18 cellular contexts compared by ENCODE assay signal in genomic region chr19:9645466-9645865, GRCh38. TPM values are rescaled to one million over a fixed set of nuclear protein-coding genes. Genes with fewer than 3 reads are reported as not detected.
DNase-seq lines count a peak whose midpoint lies in the region; ATAC-seq, FAIRE-seq and TF ChIP-seq lines count a peak whose summit lies in the region.
"Had no signal": no experiment of that assay in that cellular context is flagged by ENCODE, and none has a peak within 500 bp of the region (broad histone marks: within the 10 kb centered on the region; RNA-seq: fewer than 3 reads in every experiment).

No MANE protein-coding gene starts in this region.

- DNase-seq in activated T-cell treated with anti-CD3 and anti-CD28 coated beads, Interleukin-2, amount 50 U/mL, for 24 hours = no peak
- no peak for DNase-seq in activated T-cell treated with anti-CD3 and anti-CD28 coated beads, Interleukin-2, amount 50 U/mL, for 4 hours
- DNase-seq in NAMALWA (ENCODE audit: low spot score) (peak; percentile 16), K562 (ENCODE audit: extremely low read depth in 1 of 4, low spot score in 3 of 4) (peak in 2 of 4 experiments; percentile 24 to 25), upper lobe of left lung (no peak)
- DNase-seq in naive thymus-derived CD4-positive, alpha-beta T cell = no peak
- DNase-seq: ACHN, HCEC 1CT, NCI-H187, SHP77, stomach, upper lobe of right lung had no signal

- TF ChIP-seq EP300 in K562 (IDR thresholded peaks at IDR 0.05; ENCODE audit: low read length) (no peak), upper lobe of left lung (IDR thresholded peaks at IDR 0.05) (no peak)

- H3K27me3 Mint-ChIP-seq in activated T-cell treated with anti-CD3 and anti-CD28 coated beads, Interleukin-2, amount 50 U/mL, for 24 hours = no peaks in the 10 kb centered on the region
- no peaks in the 10 kb centered on the region for H3K27me3 Mint-ChIP-seq in activated T-cell treated with anti-CD3 and anti-CD28 coated beads, Interleukin-2, amount 50 U/mL, for 4 hours (ENCODE audit: low read depth)
- no peaks in the 10 kb centered on the region for H3K27me3 Mint-ChIP-seq in naive thymus-derived CD4-positive, alpha-beta T cell

- BruUV-seq in K562 (replicated peaks; lab: Mats Ljungman, UMichigan) = no TSS peak

- peaks cover 23% of the 10 kb centered on the region for H3K9me3 Mint-ChIP-seq in activated T-cell treated with anti-CD3 and anti-CD28 coated beads, Interleukin-2, amount 50 U/mL, for 24 hours
- peaks cover 12% of the 10 kb centered on the region for H3K9me3 Mint-ChIP-seq in activated T-cell treated with anti-CD3 and anti-CD28 coated beads, Interleukin-2, amount 50 U/mL, for 4 hours
- peaks cover 0 to 32% (median 14%) of the 10 kb centered on the region in 11 donors for H3K9me3 Mint-ChIP-seq in naive thymus-derived CD4-positive, alpha-beta T cell

- peaks cover 24% of the 10 kb centered on the region; the same call in 2 of the 3 replicates for H3K36me3 ChIP-seq in K562 (ENCODE audit: control insufficient read depth, insufficient read depth, low read length)
- peaks cover 0 to 17% (median 0%) of the 10 kb centered on the region in 3 experiments for H3K36me3 ChIP-seq in naive thymus-derived CD4-positive, alpha-beta T cell (ENCODE audit: control insufficient read depth in 2 of 3, insufficient read depth in 3 of 3, low read length in 3 of 3)
- H3K36me3 ChIP-seq in upper lobe of left lung = peaks cover 0 to 60% (median 9%) of the 10 kb centered on the region in 4 donors

- no peak for ATAC-seq in activated T-cell treated with anti-CD3 and anti-CD28 coated beads, Interleukin-2, amount 50 U/mL, for 4 hours
- ATAC-seq in K562 (peak; percentile 61; the same call in 2 of the 3 replicates), HG03439 (IDR thresholded peaks at IDR 0.05; ENCODE audit: unreplicated experiment) (no peak), GM19328 (IDR thresholded peaks at IDR 0.05; ENCODE audit: unreplicated experiment) (no peak), upper lobe of left lung (ENCODE audit: low FRiP score in 2 of 2) (no peak)
- peak; percentile 41 for ATAC-seq in naive thymus-derived CD4-positive, alpha-beta T cell
- ATAC-seq: activated CD4-positive, CD25-positive, alpha-beta regulatory T cell treated with anti-CD3 and anti-CD28 coated beads, Interleukin-2, amount 50 U/mL, for 24 hours; sciatic nerve; upper lobe of right lung had no signal

- H3K9me1 ChIP-seq in K562 (ENCODE audit: control insufficient read depth, insufficient read depth, low read length) = no peaks in the 10 kb centered on the region

- in situ Hi-C loops in K562 (cut with MboI) = no loop called here

- peaks cover 64% of the 10 kb centered on the region for H3K36me3 Mint-ChIP-seq in activated T-cell treated with anti-CD3 and anti-CD28 coated beads, Interleukin-2, amount 50 U/mL, for 24 hours (ENCODE audit: low read depth)
- peaks cover 38% of the 10 kb centered on the region for H3K36me3 Mint-ChIP-seq in activated T-cell treated with anti-CD3 and anti-CD28 coated beads, Interleukin-2, amount 50 U/mL, for 4 hours (ENCODE audit: insufficient read depth)
- H3K36me3 Mint-ChIP-seq in naive thymus-derived CD4-positive, alpha-beta T cell = peaks cover 17 to 53% (median 41%) of the 10 kb centered on the region in 5 donors

- no peak overlapping the region for H2AFZ ChIP-seq in K562 (ENCODE audit: low read depth, low read length)

- H3K27ac Mint-ChIP-seq in activated T-cell treated with anti-CD3 and anti-CD28 coated beads, Interleukin-2, amount 50 U/mL, for 24 hours = peak overlapping the region; percentile 32
- H3K27ac Mint-ChIP-seq in naive thymus-derived CD4-positive, alpha-beta T cell = peak overlapping the region in 2 of 9 donors; percentile 17 to 54
- H3K27ac Mint-ChIP-seq: T-helper 1 cell treated with Interleukin-12 subunit alpha and Interleukin-12 subunit beta and Interleukin-4 antibody, amounts not matched to agents 30 μg/mL and 1 μg/mL, for 36 hours had no signal

- POLR2A ChIA-PET in K562 (lab: Yijun Ruan, JAX) = interaction anchor here (2.1 kb wide), 1 partner anchor 9 kb away, joined by 9 read pairs; no protein-coding TSS in a partner anchor
- POLR2A ChIA-PET in naive thymus-derived CD4-positive, alpha-beta T cell (lab: Charles Lee) = no interaction called here

- FAIRE-seq in K562 (lab: Jason Lieb, UNC) = no peak

- no peaks in the 10 kb centered on the region for H3K4me1 Mint-ChIP-seq in activated T-cell treated with anti-CD3 and anti-CD28 coated beads, Interleukin-2, amount 50 U/mL, for 24 hours (ENCODE audit: low read depth)
- H3K4me1 Mint-ChIP-seq in activated T-cell treated with anti-CD3 and anti-CD28 coated beads, Interleukin-2, amount 50 U/mL, for 4 hours (ENCODE audit: low read depth) = no peaks in the 10 kb centered on the region
- H3K4me1 Mint-ChIP-seq in naive thymus-derived CD4-positive, alpha-beta T cell = peaks cover 0 to 6% (median 0%) of the 10 kb centered on the region in 7 donors

- TF ChIP-seq RAD21 in K562 (CRISPR knock-in tag; conservative IDR thresholded peaks at IDR 0.05 in 1 of 2, IDR thresholded peaks at IDR 0.05 in 1 of 2) = peak in 1 of 2 experiments; percentile 55; a peak in 2 of 4 replicates

- peaks cover 11% of the 10 kb centered on the region for H3K9me3 ChIP-seq in K562 (replicated peaks; ENCODE audit: control insufficient read depth, insufficient read depth, low read depth, low read length)
- no peaks in the 10 kb centered on the region for H3K9me3 ChIP-seq in naive thymus-derived CD4-positive, alpha-beta T cell (ENCODE audit: control insufficient read depth in 2 of 3, low read length in 3 of 3)
- H3K9me3 ChIP-seq in upper lobe of left lung = peaks cover 0 to 4% (median 0%) of the 10 kb centered on the region in 4 donors
- H3K9me3 ChIP-seq: esophagus muscularis mucosa, upper lobe of right lung had no signal

- H3K4me3 ChIP-seq in K562 (no peak overlapping the region), upper lobe of left lung (no peak overlapping the region)
- no peak overlapping the region for H3K4me3 ChIP-seq in naive thymus-derived CD4-positive, alpha-beta T cell (ENCODE audit: low read length)
- H3K4me3 ChIP-seq: esophagus muscularis mucosa, stomach, upper lobe of right lung had no signal

- H3K27me3 ChIP-seq in K562 (ENCODE audit: control insufficient read depth in 2 of 2, insufficient read depth in 2 of 2, low read length in 2 of 2) = no peaks in the 10 kb centered on the region
- no peaks in the 10 kb centered on the region for H3K27me3 ChIP-seq in naive thymus-derived CD4-positive, alpha-beta T cell (ENCODE audit: control insufficient read depth in 2 of 2, insufficient read depth in 2 of 2, low read length in 2 of 2)
- no peaks in the 10 kb centered on the region for H3K27me3 ChIP-seq in upper lobe of left lung
- H3K27me3 ChIP-seq: esophagus muscularis mucosa, stomach, upper lobe of right lung had no signal

- peaks cover 11% of the 10 kb centered on the region for H3K79me2 ChIP-seq in K562 (ENCODE audit: control insufficient read depth, insufficient read depth, low read length)

- H3K4me2 ChIP-seq in K562 (ENCODE audit: insufficient read depth, low read length) = no peak overlapping the region

- CTCF ChIA-PET in K562 (lab: Yijun Ruan, JAX; ENCODE audit: low intra/inter-chr PET ratio) = interaction anchor here (1.0 kb wide), 1 partner anchor 150 kb away, joined by 3 read pairs; no protein-coding TSS in a partner anchor
- CTCF ChIA-PET in naive thymus-derived CD4-positive, alpha-beta T cell (lab: Charles Lee) = no interaction called here

- H3K27ac ChIP-seq in K562 (ENCODE audit: extremely low read depth, low read depth, low read length) (no peak overlapping the region), upper lobe of left lung (no peak overlapping the region)
- H3K27ac ChIP-seq in naive thymus-derived CD4-positive, alpha-beta T cell (ENCODE audit: low read depth, low read length) = no peak overlapping the region
- H3K27ac ChIP-seq: esophagus muscularis mucosa, stomach, upper lobe of right lung had no signal

- H3K4me3 Mint-ChIP-seq in activated T-cell treated with anti-CD3 and anti-CD28 coated beads, Interleukin-2, amount 50 U/mL, for 24 hours = no peak overlapping the region
- no peak overlapping the region for H3K4me3 Mint-ChIP-seq in activated T-cell treated with anti-CD3 and anti-CD28 coated beads, Interleukin-2, amount 50 U/mL, for 4 hours
- H3K4me3 Mint-ChIP-seq in naive thymus-derived CD4-positive, alpha-beta T cell = no peak overlapping the region
- H3K4me3 Mint-ChIP-seq: T-helper 1 cell treated with Interleukin-12 subunit alpha and Interleukin-12 subunit beta and Interleukin-4 antibody, amounts not matched to agents 30 μg/mL and 1 μg/mL, for 36 hours had no signal

- H3K4me1 ChIP-seq in K562 (replicated peaks in 1 of 2; ENCODE audit: control insufficient read depth in 2 of 2, insufficient read depth in 2 of 2, low read length in 2 of 2) = no peaks in the 10 kb centered on the region; a peak in 1 of 5 replicates
- no peaks in the 10 kb centered on the region for H3K4me1 ChIP-seq in naive thymus-derived CD4-positive, alpha-beta T cell (ENCODE audit: control insufficient read depth in 2 of 2, insufficient read depth in 2 of 2, low read length in 2 of 2)
- H3K4me1 ChIP-seq in upper lobe of left lung = no peaks in the 10 kb centered on the region
- H3K4me1 ChIP-seq: esophagus muscularis mucosa, stomach, upper lobe of right lung had no signal

- H3K9ac ChIP-seq in K562 (ENCODE audit: insufficient read depth in 1 of 2, low read depth in 2 of 2, low read length in 2 of 2) = no peak overlapping the region

- TF ChIP-seq POLR2A in K562 (conservative IDR thresholded peaks at IDR 0.05) (no peak), upper lobe of left lung (IDR thresholded peaks at IDR 0.05) (no peak)

- intact Hi-C loops in K562 (cut with micrococcal nuclease) = no loop called here
- intact Hi-C loops in naive thymus-derived CD4-positive, alpha-beta T cell (cut with micrococcal nuclease) = no loop called here

- no peaks in the 10 kb centered on the region for H4K20me1 ChIP-seq in K562 (replicated peaks; ENCODE audit: control insufficient read depth, insufficient read depth, low read length)

- TF ChIP-seq CTCF in K562 (IDR thresholded peaks at IDR 0.05 in 2 of 3, conservative IDR thresholded peaks at IDR 0.05 in 1 of 3; ENCODE audit: insufficient read depth in 2 of 3, low read depth in 1 of 3, low read length in 3 of 3) (peak in 2 of 3 experiments; percentile 1 to 37; a peak in 2 of 6 replicates), upper lobe of left lung (IDR thresholded peaks at IDR 0.05) (no peak)

RNA-seq across cellular contexts. Expression of gene ZNF561, which starts 24.4 kb away (rescaled TPM):
- total RNA-seq in activated T-cell treated with anti-CD3 and anti-CD28 coated beads, Interleukin-2, amount 50 U/mL, for 4 hours = 10 to 100 TPM; 19.1 to 32.1 (median 22.9) TPM
- total RNA-seq in K562 (2011; cell fraction: chromatin; rRNA removed; ENCODE audit: low replicate concordance) = 119 and 133 TPM in 2 replicates
- 115 and 120 TPM in 2 replicates for total RNA-seq in K562 (2011; cell fraction: nucleolus; rRNA removed)
- total RNA-seq in K562 (2011; cell fraction: nucleoplasm; rRNA removed) = 91.3 and 101 TPM in 2 replicates
- total RNA-seq in K562 (2014; rRNA removed) (12.7 and 16.8 TPM in 2 replicates), K562 (2014; rRNA removed; fragmentation: Illumina TruSeq; extraction: Trizol) (33.4 and 34.9 TPM in 2 replicates), K562 (2015; rRNA removed; fragmentation: Illumina TruSeq; extraction: Trizol) (21.2 and 23.6 TPM in 2 replicates), K562 (2021) (21.8 and 25.9 TPM in 2 replicates), upper lobe of left lung (10 to 100 TPM; 12.6 to 37.5 (median 26.0) TPM)
- polyA plus RNA-seq in K562 (2011; rRNA removed) (31.3 and 32.7 TPM in 2 replicates), K562 (2014; fragmentation: Illumina TruSeq; extraction: Trizol) (23.3 and 25.9 TPM in 2 replicates), K562 (2014; fragmentation: Nextera tagmentation; extraction: Ambion mirVana) (10 to 100 TPM; 19.2 to 25.6 TPM), K562 (2014; rRNA removed) (13.9 and 18.6 TPM in 2 replicates)
- 13.4 and 17.9 TPM in 2 replicates for polyA plus RNA-seq in K562 (2011; cell fraction: cytosol; rRNA removed)
- 41.7 and 44.4 TPM in 2 replicates for polyA plus RNA-seq in K562 (2011; cell fraction: nucleus; rRNA removed)
- 15.6 and 22.6 TPM in 2 replicates for polyA plus RNA-seq in K562 (2012)
- polyA minus RNA-seq in K562 (2011; rRNA and poly(A)+ RNA removed) = 73.9 and 77.3 TPM in 2 replicates
- 14.3 and 22.5 TPM in 2 replicates for polyA minus RNA-seq in K562 (2011; cell fraction: cytosol; rRNA and poly(A)+ RNA removed)
- 42.9 and 71.0 TPM in 2 replicates for polyA minus RNA-seq in K562 (2011; cell fraction: nucleus; rRNA and poly(A)+ RNA removed)
- total RNA-seq in naive thymus-derived CD4-positive, alpha-beta T cell = 10 to 100 TPM; 35.9 to 72.5 (median 42.3) TPM
- polyA plus RNA-seq in naive thymus-derived CD4-positive, alpha-beta T cell = 10 to 100 TPM; 17.0 to 23.0 TPM

RNA-seq across cellular contexts. Expression of gene ZNF562, which starts 29.4 kb away (rescaled TPM):
- 10 to 100 TPM; 29.4 to 34.1 (median 33.5) TPM for total RNA-seq in activated T-cell treated with anti-CD3 and anti-CD28 coated beads, Interleukin-2, amount 50 U/mL, for 4 hours
- 55.9 and 96.8 TPM in 2 replicates for total RNA-seq in K562 (2011; cell fraction: chromatin; rRNA removed; ENCODE audit: low replicate concordance)
- 46.9 and 49.9 TPM in 2 replicates for total RNA-seq in K562 (2011; cell fraction: nucleolus; rRNA removed)
- 65.7 and 90.8 TPM in 2 replicates for total RNA-seq in K562 (2011; cell fraction: nucleoplasm; rRNA removed)
- 20.8 and 24.0 TPM in 2 replicates for total RNA-seq in K562 (2014; rRNA removed)
- 46.9 and 51.0 TPM in 2 replicates for total RNA-seq in K562 (2014; rRNA removed; fragmentation: Illumina TruSeq; extraction: Trizol)
- 36.1 and 39.7 TPM in 2 replicates for total RNA-seq in K562 (2015; rRNA removed; fragmentation: Illumina TruSeq; extraction: Trizol)
- 31.5 and 34.3 TPM in 2 replicates for total RNA-seq in K562 (2021)
- 32.8 and 33.9 TPM in 2 replicates for polyA plus RNA-seq in K562 (2011; rRNA removed)
- 8.8 and 16.8 TPM in 2 replicates for polyA plus RNA-seq in K562 (2011; cell fraction: cytosol; rRNA removed)
- 20.2 and 23.6 TPM in 2 replicates for polyA plus RNA-seq in K562 (2011; cell fraction: nucleus; rRNA removed)
- polyA plus RNA-seq in K562 (2012) = 8.5 and 11.4 TPM in 2 replicates
- 17.9 and 18.4 TPM in 2 replicates for polyA plus RNA-seq in K562 (2014; fragmentation: Illumina TruSeq; extraction: Trizol)
- 10 to 100 TPM; 11.8 to 15.1 TPM for polyA plus RNA-seq in K562 (2014; fragmentation: Nextera tagmentation; extraction: Ambion mirVana)
- polyA plus RNA-seq in K562 (2014; rRNA removed) = 13.1 and 17.1 TPM in 2 replicates
- polyA minus RNA-seq in K562 (2011; rRNA and poly(A)+ RNA removed) = 120 and 125 TPM in 2 replicates
- 30.3 and 53.3 TPM in 2 replicates for polyA minus RNA-seq in K562 (2011; cell fraction: cytosol; rRNA and poly(A)+ RNA removed)
- 36.4 and 38.7 TPM in 2 replicates for polyA minus RNA-seq in K562 (2011; cell fraction: nucleus; rRNA and poly(A)+ RNA removed)
- total RNA-seq in naive thymus-derived CD4-positive, alpha-beta T cell = 10 to 100 TPM in 4 of 5 experiments, 1 to 10 TPM in 1; 8.9 to 18.6 (median 16.5) TPM
- polyA plus RNA-seq in naive thymus-derived CD4-positive, alpha-beta T cell = 1 to 10 TPM; 1.3 to 4.5 TPM
- total RNA-seq in upper lobe of left lung = 10 to 100 TPM; 21.4 to 33.2 (median 24.3) TPM

Comparison
In these comparisons a context has a peak if more than half of its experiments do, and no peak if none do; other contexts are left out.
1. ATAC-seq: peak in K562 (single experiment) and naive thymus-derived CD4-positive, alpha-beta T cell (single experiment); none in activated T-cell treated with anti-CD3 and anti-CD28 coated beads, Interleukin-2, amount 50 U/mL, for 4 hours (0 of 2), HG03439 (single experiment), GM19328 (single experiment) and upper lobe of left lung (0 of 2).
2. CTCF ChIP-seq: peak in K562 (2 of 3); none in upper lobe of left lung (0 of 6).